ENCODE assay signal across 14 cellular contexts in genomic region chr14:52845079-52845478, GRCh38. TPM values are rescaled to one million over a fixed set of nuclear protein-coding genes. Genes with fewer than 3 reads are reported as not detected.
DNase-seq lines count a peak whose midpoint lies in the region; ATAC-seq, FAIRE-seq and TF ChIP-seq lines count a peak whose summit lies in the region.
"Had no signal": no experiment of that assay in that cellular context is flagged by ENCODE, and none has a peak within 500 bp of the region (broad histone marks: within the 10 kb centered on the region; RNA-seq: fewer than 3 reads in every experiment).

No MANE protein-coding gene starts in this region.

- H3K9me3 Mint-ChIP-seq in brain: no peaks in the 10 kb centered on the region
- H3K9me3 Mint-ChIP-seq: activated CD4-positive, alpha-beta memory T cell treated with anti-CD3 and anti-CD28 coated beads, Interleukin-2, amount 10 ng/mL, durations not matched to agents 7 days and 5 days had no signal

- H3K4me3 Mint-ChIP-seq in brain: no peak overlapping the region
- H3K4me3 Mint-ChIP-seq: activated CD4-positive, alpha-beta memory T cell treated with anti-CD3 and anti-CD28 coated beads, Interleukin-2, amount 10 ng/mL, durations not matched to agents 7 days and 5 days had no signal

- no peak overlapping the region for H3K9ac ChIP-seq in keratinocyte (ENCODE audit: control insufficient read depth, extremely low read depth, insufficient read depth, low read length)

- H3K4me3 ChIP-seq in ACC112 (ENCODE audit: low read depth, low read length) (peak overlapping the region; percentile 44; the same call in 1 of the 2 replicates), keratinocyte (ENCODE audit: control insufficient read depth in 2 of 3, extremely low read depth in 1 of 3, insufficient read depth in 2 of 3, low read depth in 1 of 3, low read length in 3 of 3) (no peak overlapping the region)

- no peak overlapping the region for H3K4me2 ChIP-seq in keratinocyte (ENCODE audit: control insufficient read depth, extremely low read depth, insufficient read depth, low read depth, low read length)

- H3K36me3 Mint-ChIP-seq in brain: no peaks in the 10 kb centered on the region

- dilution Hi-C loops in keratinocyte (cut with MboI; ENCODE audit: extremely low pct_ligation_motif_present, low sequenced_read_pairs): no loop called here

- no peaks in the 10 kb centered on the region for H3K79me2 ChIP-seq in ACC112 (ENCODE audit: control insufficient read depth, insufficient read depth, low read length, unreplicated experiment)
- H3K79me2 ChIP-seq in keratinocyte (ENCODE audit: control insufficient read depth, insufficient read depth, low read length): no peaks in the 10 kb centered on the region

- H3K9me1 ChIP-seq in keratinocyte (ENCODE audit: control insufficient read depth, extremely low read depth, insufficient read depth, low read length): no peaks in the 10 kb centered on the region

- no peak for TF ChIP-seq CTCF in brain (conservative IDR thresholded peaks at IDR 0.05)
- no peak for TF ChIP-seq CTCF in keratinocyte (optimal IDR thresholded peaks at IDR 0.05 in 1 of 3, IDR thresholded peaks at IDR 0.05 in 1 of 3, conservative IDR thresholded peaks at IDR 0.05 in 1 of 3; ENCODE audit: extremely low read depth in 1 of 3, insufficient read depth in 2 of 3, low read length in 3 of 3)

- peaks cover 11% of the 10 kb centered on the region for H3K27me3 Mint-ChIP-seq in brain
- H3K27me3 Mint-ChIP-seq: activated CD4-positive, alpha-beta memory T cell treated with anti-CD3 and anti-CD28 coated beads, Interleukin-2, amount 10 ng/mL, durations not matched to agents 7 days and 5 days had no signal

- peak overlapping the region in 3 of 5 experiments; percentile 8 to 78 (median 61) for H3K27ac Mint-ChIP-seq in brain
- H3K27ac Mint-ChIP-seq: activated CD4-positive, alpha-beta memory T cell treated with anti-CD3 and anti-CD28 coated beads, Interleukin-2, amount 10 ng/mL, durations not matched to agents 7 days and 5 days had no signal

- ATAC-seq in sciatic nerve (peak; percentile 37), HG03571 (IDR thresholded peaks at IDR 0.05; ENCODE audit: unreplicated experiment) (no peak), GM21737 (IDR thresholded peaks at IDR 0.05; ENCODE audit: unreplicated experiment) (no peak)

- in situ Hi-C loops in ACHN (cut with HindIII; ENCODE audit: low pct_ligation_motif_present, low pct_unique_long_range_greater_than_20kb, low sequenced_read_pairs): no loop called here

- intact Hi-C loops in sciatic nerve (cut with DNase I): no loop called here

- no peaks in the 10 kb centered on the region for H3K9me3 ChIP-seq in keratinocyte (ENCODE audit: control insufficient read depth, low read depth, low read length)

- DNase-seq in keratinocyte (ENCODE audit: low read depth, low spot score) (no peak), sciatic nerve (ENCODE audit: low spot score) (no peak), ACHN (no peak)
- DNase-seq in stimulated activated CD4-positive, alpha-beta T cell treated with anti-CD3 and anti-CD28 coated beads, Interleukin-1b, Interleukin-23, amount 100 ng/mL, for 48 hours: no peak
- DNase-seq: activated CD4-positive, alpha-beta memory T cell treated with anti-CD3 and anti-CD28 coated beads, Interleukin-2, amount 10 ng/mL, durations not matched to agents 7 days and 5 days; activated effector memory CD4-positive, alpha-beta T cell treated with Interleukin-2 at 50 U/mL for 16 hours; hypothalamus; NCI-H1436; NCI-H526; retina had no signal

- H2AFZ ChIP-seq in ACC112 (ENCODE audit: low read length, unreplicated experiment) (peak overlapping the region; percentile 97), keratinocyte (ENCODE audit: control insufficient read depth, low read length) (peak overlapping the region; percentile 85)

- H3K27me3 ChIP-seq in ACC112 (ENCODE audit: insufficient read depth, low read length) (no peaks in the 10 kb centered on the region), keratinocyte (ENCODE audit: control insufficient read depth, extremely low read depth, insufficient read depth, low read length) (no peaks in the 10 kb centered on the region)

- FAIRE-seq in keratinocyte (lab: Jason Lieb, UNC): no peak

- H4K20me1 ChIP-seq in keratinocyte (ENCODE audit: control insufficient read depth, extremely low read depth, insufficient read depth, low read length): no peaks in the 10 kb centered on the region

- H3K4me1 Mint-ChIP-seq in brain: peaks cover 11% of the 10 kb centered on the region
- H3K4me1 Mint-ChIP-seq: activated CD4-positive, alpha-beta memory T cell treated with anti-CD3 and anti-CD28 coated beads, Interleukin-2, amount 10 ng/mL, durations not matched to agents 7 days and 5 days had no signal

- H3K4me1 ChIP-seq in ACC112 (ENCODE audit: control insufficient read depth, insufficient read depth, low read length, unreplicated experiment) (peaks cover 26% of the 10 kb centered on the region), keratinocyte (ENCODE audit: control insufficient read depth, extremely low read depth, insufficient read depth, low read length) (peaks cover 10% of the 10 kb centered on the region)

- no peaks in the 10 kb centered on the region for H3K36me3 ChIP-seq in ACC112 (ENCODE audit: insufficient read depth, low read length)
- no peaks in the 10 kb centered on the region for H3K36me3 ChIP-seq in keratinocyte (ENCODE audit: control insufficient read depth in 2 of 2, extremely low read depth in 1 of 2, insufficient read depth in 2 of 2, low read length in 2 of 2)

- H3K27ac ChIP-seq in ACC112 (ENCODE audit: low read depth, low read length) (peak overlapping the region; percentile 40; the same call in 1 of the 2 replicates), keratinocyte (ENCODE audit: control insufficient read depth, insufficient read depth, low read length) (no peak overlapping the region)

RNA-seq across cellular contexts. Expression of gene GNPNAT1, which starts 53.7 kb away (rescaled TPM):
- polyA plus RNA-seq in brain (ENCODE audit: insufficient read depth, low read depth, low replicate concordance) (13.5 TPM), keratinocyte (22.2 to 45.5 TPM (median 29.6 TPM) in 3 replicates)
- polyA plus RNA-seq in keratinocyte (2011; ENCODE audit: low read depth): 140 TPM
- 23.9 and 37.6 TPM in 2 replicates for polyA plus RNA-seq in keratinocyte (2011; cell fraction: cytosol; rRNA removed)
- polyA plus RNA-seq in keratinocyte (2011; cell fraction: nucleus; rRNA removed): 15.7 and 35.0 TPM in 2 replicates
- polyA plus RNA-seq in keratinocyte (2012; ENCODE audit: low replicate concordance): 15.2 and 33.3 TPM in 2 replicates
- 13.1 to 19.0 TPM (median 18.3 TPM) in 3 replicates for polyA minus RNA-seq in keratinocyte
- polyA minus RNA-seq in keratinocyte (2011; cell fraction: cytosol; rRNA and poly(A)+ RNA removed): 26.1 TPM
- polyA minus RNA-seq in keratinocyte (2011; cell fraction: nucleus; rRNA and poly(A)+ RNA removed): 5.7 and 10.2 TPM in 2 replicates
- total RNA-seq in sciatic nerve: 14.9 TPM
